ENCODE assay signal across 12 cellular contexts in the genomic region with DNA sequence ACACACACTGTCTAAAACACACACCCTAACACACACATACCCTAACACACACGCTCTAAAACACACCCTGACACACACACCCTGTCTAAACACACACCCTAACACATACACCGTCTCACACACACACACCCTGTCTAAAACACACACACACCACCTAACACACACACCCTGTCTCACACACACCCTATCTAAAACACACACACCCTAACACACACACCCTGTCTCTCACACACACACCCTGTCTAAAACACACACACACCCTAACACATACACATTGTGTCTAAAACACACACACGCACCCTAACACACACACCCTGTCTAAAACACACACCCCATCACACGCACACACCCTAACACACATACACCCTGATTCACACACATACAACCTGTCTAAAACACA. TPM values are rescaled to one million over a fixed set of nuclear protein-coding genes. Genes with fewer than 3 reads are reported as not detected.
DNase-seq lines count a peak whose midpoint lies in the region; ATAC-seq and TF ChIP-seq lines count a peak whose summit lies in the region.
"Had no signal": no experiment of that assay in that cellular context is flagged by ENCODE, and none has a peak within 500 bp of the region (broad histone marks: within the 10 kb centered on the region; RNA-seq: fewer than 3 reads in every experiment).

No MANE protein-coding gene starts in this region.

- H4K20me1 ChIP-seq in DND-41 (ENCODE audit: insufficient read depth, low read length), result peaks cover 72% of the 10 kb centered on the region

- H3K36me3 ChIP-seq in DND-41 (ENCODE audit: insufficient read depth, low read length) (peaks cover 91% of the 10 kb centered on the region), mucosa of descending colon (ENCODE audit: low read depth) (no peaks in the 10 kb centered on the region), sigmoid colon (peaks cover 0 to 3% (median 0%) of the 10 kb centered on the region in 4 donors), SJCRH30 (no peaks in the 10 kb centered on the region)

- H3K9me3 ChIP-seq in DND-41 (ENCODE audit: insufficient read depth, low read length, severe bottlenecking) (no peaks in the 10 kb centered on the region), mucosa of descending colon (no peaks in the 10 kb centered on the region), sigmoid colon (no peaks in the 10 kb centered on the region), SJCRH30 (replicated peaks) (0 out of 2 replicates have a peak, but pooled peaks cover 3% of the 10 kb centered on the region)

- WGBS in sigmoid colon, 2 donors, result 42 to 83% methylated on average over 4 of the region's 4 CpGs

- no peak for TF ChIP-seq EP300 in sigmoid colon (IDR thresholded peaks at IDR 0.05)

- H3K27ac ChIP-seq in DND-41 (ENCODE audit: low read length), result peak overlapping the region; percentile 62
- peak overlapping the region in 3 of 4 donors; percentile 96 to 97 (median 96) for H3K27ac ChIP-seq in sigmoid colon
- no peak overlapping the region for H3K27ac ChIP-seq in SJCRH30
- H3K27ac ChIP-seq: BLaER1 treated with 17β-estradiol and CSF1 and Interleukin-3, amounts not matched to agents 10 nM and 100 nM had no signal

- no peak for TF ChIP-seq CTCF in DND-41 (IDR thresholded peaks at IDR 0.05; ENCODE audit: borderline replicate concordance, extremely low read depth, low read length, poor library complexity, severe bottlenecking)
- TF ChIP-seq CTCF in mucosa of descending colon (IDR thresholded peaks at IDR 0.05), result no peak
- no peak for TF ChIP-seq CTCF in sigmoid colon (IDR thresholded peaks at IDR 0.05)

- no peak for DNase-seq in DND-41
- peak; percentile 9 for DNase-seq in amniotic epithelial cell (ENCODE audit: low read depth)
- DNase-seq in mucosa of descending colon, result no peak
- DNase-seq in sigmoid colon, result no peak
- DNase-seq in islet precursor cell, result no peak
- DNase-seq in NCI-H2227 (lab: John Stamatoyannopoulos, UW; ENCODE audit: unreplicated experiment), result no peak
- DNase-seq in SJCRH30, result no peak
- DNase-seq: 8988T, DMS53 had no signal

- no peak overlapping the region for H3K4me2 ChIP-seq in DND-41 (ENCODE audit: insufficient read depth, low read length)
- H3K4me2 ChIP-seq: BLaER1 treated with 17β-estradiol and CSF1 and Interleukin-3, amounts not matched to agents 10 nM and 100 nM had no signal

- ATAC-seq in DND-41 (ENCODE audit: insufficient read depth, low read depth) (no peak), mucosa of descending colon (peak; percentile 3), HG02763 (IDR thresholded peaks at IDR 0.05; ENCODE audit: unreplicated experiment) (no peak)
- ATAC-seq: HCT116 had no signal

- H2AFZ ChIP-seq in DND-41 (ENCODE audit: low read depth, low read length), result no peak overlapping the region

- H3K27me3 ChIP-seq in DND-41 (ENCODE audit: insufficient read depth, low read length, poor library complexity) (no peaks in the 10 kb centered on the region), sigmoid colon (no peaks in the 10 kb centered on the region), SJCRH30 (no peaks in the 10 kb centered on the region)

- peaks cover 100% of the 10 kb centered on the region for H3K79me2 ChIP-seq in DND-41 (ENCODE audit: insufficient read depth, low read length)

- H3K9ac ChIP-seq in DND-41 (ENCODE audit: low read depth, low read length), result no peak overlapping the region
- H3K9ac ChIP-seq: BLaER1 treated with 17β-estradiol and CSF1 and Interleukin-3, amounts not matched to agents 10 nM and 100 nM had no signal

- no peak for TF ChIP-seq POLR2A in sigmoid colon (IDR thresholded peaks at IDR 0.05)

- H3K4me1 ChIP-seq in DND-41 (ENCODE audit: insufficient read depth, low read length), result peaks cover 67% of the 10 kb centered on the region
- peaks cover 22% of the 10 kb centered on the region for H3K4me1 ChIP-seq in mucosa of descending colon (ENCODE audit: low read depth)
- H3K4me1 ChIP-seq in sigmoid colon, result peaks cover 0 to 64% (median 54%) of the 10 kb centered on the region in 4 donors
- no peaks in the 10 kb centered on the region for H3K4me1 ChIP-seq in SJCRH30

- H3K4me3 ChIP-seq in DND-41 (ENCODE audit: low read depth in 1 of 2, low read length in 2 of 2), result no peak overlapping the region
- H3K4me3 ChIP-seq in mucosa of descending colon, result no peak overlapping the region
- H3K4me3 ChIP-seq in sigmoid colon, result peak overlapping the region; percentile 31 to 55 (median 40)
- no peak overlapping the region for H3K4me3 ChIP-seq in SJCRH30
- H3K4me3 ChIP-seq: BLaER1 treated with 17β-estradiol and CSF1 and Interleukin-3, amounts not matched to agents 10 nM and 100 nM had no signal

- intact Hi-C loops in mucosa of descending colon (cut with DNase I, micrococcal nuclease) (no loop called here), sigmoid colon (cut with DNase I) (loop anchor here (10.0 kb wide), 2 partner anchors 468 to 608 kb away; no protein-coding TSS in a partner anchor)

RNA-seq across cellular contexts. Expression of gene HDAC4, which starts 54.1 kb away (rescaled TPM):
- total RNA-seq in mucosa of descending colon (100 to 1,000 TPM in 1 of 3 donors, 10 to 100 TPM in 2; 41.4 to 147 (median 44.0) TPM), sigmoid colon (100 to 1,000 TPM in 3 of 4 donors, 10 to 100 TPM in 1; 77.0 to 196 (median 139) TPM)
- polyA plus RNA-seq in sigmoid colon, result 10 to 100 TPM in 1 of 3 donors, 1 to 10 TPM in 2; 1.8 to 16.4 (median 3.0) TPM
- 8.9 and 11.3 TPM in 2 replicates for total RNA-seq in SJCRH30 (2014; rRNA removed; shearing (Covaris generic))

Comparison
In these comparisons a context has a peak if more than half of its experiments do, and no peak if none do; other contexts are left out.
1. H3K4me3 ChIP-seq: peak in sigmoid colon (4 of 4); none in DND-41 (0 of 2), mucosa of descending colon (single experiment) and SJCRH30 (single experiment).